ENCODE assay signal across 14 cellular contexts in genomic region chr3:33219175-33219487, GRCh38. TPM values are rescaled to one million over a fixed set of nuclear protein-coding genes. Genes with fewer than 3 reads are reported as not detected.
DNase-seq lines count a peak whose midpoint lies in the region; ATAC-seq, FAIRE-seq and TF ChIP-seq lines count a peak whose summit lies in the region.
"Had no signal": no experiment of that assay in that cellular context is flagged by ENCODE, and none has a peak within 500 bp of the region (broad histone marks: within the 10 kb centered on the region; RNA-seq: fewer than 3 reads in every experiment).

No MANE protein-coding gene starts in this region.

- H3K27me3 Mint-ChIP-seq in nephron progenitor cell (ENCODE audit: low read depth, poor library complexity): peaks cover 73% of the 10 kb centered on the region

- H3K9me3 ChIP-seq in SK-N-SH: no peaks in the 10 kb centered on the region
- no peaks in the 10 kb centered on the region for H3K9me3 ChIP-seq in endothelial cell of umbilical vein (replicated peaks; ENCODE audit: control insufficient read depth, insufficient read depth, low read length)
- H3K9me3 ChIP-seq: right lobe of liver had no signal

- DNase-seq in SK-N-SH: no peak
- no peak for DNase-seq in endothelial cell of umbilical vein (ENCODE audit: low read depth, low spot score)
- no peak for DNase-seq in nephron progenitor cell
- DNase-seq in OCI-M1 (lab: John Stamatoyannopoulos, UW): no peak
- DNase-seq in GF-D8 (lab: John Stamatoyannopoulos, UW): no peak
- no peak for DNase-seq in activated T-cell treated with anti-CD3 and anti-CD28 coated beads for 4 hours
- DNase-seq: NCI-H1048, right lobe of liver, T-helper 9 cell had no signal

- H3K27me3 ChIP-seq in SK-N-SH (ENCODE audit: insufficient read depth) (no peaks in the 10 kb centered on the region), endothelial cell of umbilical vein (ENCODE audit: control insufficient read depth in 2 of 2, insufficient read depth in 2 of 2, low read length in 2 of 2) (peaks cover 0 to 10% of the 10 kb centered on the region in 2 experiments)

- CTCF ChIA-PET in SK-N-SH (lab: Yijun Ruan, JAX) (no interaction called here), endothelial cell of umbilical vein (lab: Charles Lee) (interaction anchor here (0.5 to 3.6 kb wide), 2 partner anchors 89 to 154 kb away, joined by 3 to 33 read pairs; no protein-coding TSS in a partner anchor)

- no peak for TF ChIP-seq POLR2A in endothelial cell of umbilical vein (IDR thresholded peaks at IDR 0.05; ENCODE audit: low read depth, low read length)

- H3K27ac Mint-ChIP-seq in nephron progenitor cell: no peak overlapping the region
- H3K27ac Mint-ChIP-seq: stimulated activated effector memory CD8-positive, alpha-beta T cell treated with anti-CD3 and anti-CD28 coated beads, Interleukin-12 subunit alpha, Interleukin-12 subunit beta, amount 100 ng/mL, for 72 hours had no signal

- H3K4me3 ChIP-seq in SK-N-SH (ENCODE audit: low read depth in 2 of 2, low read length in 1 of 2) (peak overlapping the region; percentile 53 to 73), endothelial cell of umbilical vein (replicated peaks in 1 of 3; ENCODE audit: insufficient read depth in 1 of 3, low read depth in 1 of 3, low read length in 3 of 3) (peak overlapping the region; percentile 39 to 71 (median 54)), urinary bladder (ENCODE audit: low read depth, low read length) (peak overlapping the region; percentile 26)

- H3K36me3 Mint-ChIP-seq in nephron progenitor cell (ENCODE audit: low read depth): peaks cover 5% of the 10 kb centered on the region
- H3K36me3 Mint-ChIP-seq: stimulated activated effector memory CD8-positive, alpha-beta T cell treated with anti-CD3 and anti-CD28 coated beads, Interleukin-12 subunit alpha, Interleukin-12 subunit beta, amount 100 ng/mL, for 72 hours had no signal

- POLR2A ChIA-PET in SK-N-SH (lab: Yijun Ruan, JAX): no interaction called here
- POLR2A ChIA-PET in endothelial cell of umbilical vein (lab: Charles Lee): interaction anchor here (1.2 kb wide), 1 partner anchor 87 kb away, joined by 3 read pairs; no protein-coding TSS in a partner anchor

- H3K4me2 ChIP-seq in SK-N-SH: peak overlapping the region; percentile 87
- H3K4me2 ChIP-seq in endothelial cell of umbilical vein (ENCODE audit: insufficient read depth, low read length): peak overlapping the region; percentile 64

- H3K4me3 Mint-ChIP-seq in nephron progenitor cell: peak overlapping the region; percentile 80
- H3K4me3 Mint-ChIP-seq: stimulated activated effector memory CD8-positive, alpha-beta T cell treated with anti-CD3 and anti-CD28 coated beads, Interleukin-12 subunit alpha, Interleukin-12 subunit beta, amount 100 ng/mL, for 72 hours had no signal

- no peaks in the 10 kb centered on the region for H3K9me1 ChIP-seq in endothelial cell of umbilical vein (replicated peaks; ENCODE audit: control insufficient read depth, extremely low read depth, insufficient read depth, low read length)

- H3K27ac ChIP-seq in SK-N-SH (ENCODE audit: low read depth in 2 of 2, low read length in 1 of 2): no peak overlapping the region
- peak overlapping the region; percentile 28 for H3K27ac ChIP-seq in endothelial cell of umbilical vein (ENCODE audit: insufficient read depth, low read depth, low read length)
- H3K27ac ChIP-seq in urinary bladder (ENCODE audit: low read depth): no peak overlapping the region
- H3K27ac ChIP-seq: 22Rv1, right lobe of liver had no signal

- no peaks in the 10 kb centered on the region for H3K9me2 ChIP-seq in SK-N-SH

- H3K36me3 ChIP-seq in SK-N-SH (replicated peaks in 1 of 2; ENCODE audit: control insufficient read depth in 1 of 2, insufficient read depth in 2 of 2, low read length in 1 of 2): no peaks in the 10 kb centered on the region
- H3K36me3 ChIP-seq in endothelial cell of umbilical vein (ENCODE audit: control insufficient read depth in 2 of 2, extremely low read depth in 1 of 2, insufficient read depth in 2 of 2, low read length in 2 of 2): no peaks in the 10 kb centered on the region
- no peaks in the 10 kb centered on the region for H3K36me3 ChIP-seq in urinary bladder (ENCODE audit: insufficient read depth)
- H3K36me3 ChIP-seq: right lobe of liver had no signal

- TF ChIP-seq RAD21 in SK-N-SH (IDR thresholded peaks at IDR 0.05; ENCODE audit: low read length): no peak

- dilution Hi-C loops in endothelial cell of umbilical vein (cut with MboI; ENCODE audit: extremely low pct_ligation_motif_present, low sequenced_read_pairs): no loop called here

- intact Hi-C loops in endothelial cell of umbilical vein (cut with micrococcal nuclease): loop anchor here (2.0 to 5.0 kb wide), 3 partner anchors 58 to 154 kb away; partner anchors contain the start of gene FBXL2

- peaks cover 14% of the 10 kb centered on the region for H3K9me3 Mint-ChIP-seq in nephron progenitor cell
- H3K9me3 Mint-ChIP-seq: stimulated activated effector memory CD8-positive, alpha-beta T cell treated with anti-CD3 and anti-CD28 coated beads, Interleukin-12 subunit alpha, Interleukin-12 subunit beta, amount 100 ng/mL, for 72 hours had no signal

- no peak for TF ChIP-seq CTCF in SK-N-SH (IDR thresholded peaks at IDR 0.05)
- TF ChIP-seq CTCF in endothelial cell of umbilical vein (IDR thresholded peaks at IDR 0.05; ENCODE audit: extremely low read depth in 1 of 2, insufficient read depth in 1 of 2, low read depth in 1 of 2, low read length in 2 of 2): no peak
- no peak for TF ChIP-seq CTCF in nephron progenitor cell (IDR thresholded peaks at IDR 0.05)

- H3K4me1 ChIP-seq in SK-N-SH (ENCODE audit: control insufficient read depth in 1 of 2, insufficient read depth in 2 of 2, low read depth in 1 of 2, low read length in 1 of 2) (peaks cover 0 to 5% of the 10 kb centered on the region in 2 experiments; a peak in 1 of 4 replicates), endothelial cell of umbilical vein (ENCODE audit: control insufficient read depth, extremely low read depth, insufficient read depth, low read length) (peaks cover 13% of the 10 kb centered on the region), urinary bladder (ENCODE audit: insufficient read depth) (peaks cover 3% of the 10 kb centered on the region)

- FAIRE-seq in endothelial cell of umbilical vein (lab: Jason Lieb, UNC): no peak
- FAIRE-seq: colon had no signal

- H4K20me1 ChIP-seq in SK-N-SH (ENCODE audit: insufficient read depth) (no peaks in the 10 kb centered on the region), endothelial cell of umbilical vein (replicated peaks; ENCODE audit: control insufficient read depth, extremely low read depth, insufficient read depth, low read length) (no peaks in the 10 kb centered on the region)

- ATAC-seq in SK-N-SH treated with all-trans-retinoic acid at 6 μM for 48 hours: no peak
- ATAC-seq: stimulated activated effector memory CD8-positive, alpha-beta T cell treated with anti-CD3 and anti-CD28 coated beads, Interleukin-12 subunit alpha, Interleukin-12 subunit beta, amount 100 ng/mL, for 72 hours had no signal

- H3K4me1 Mint-ChIP-seq in nephron progenitor cell: peaks cover 15% of the 10 kb centered on the region

- H2AFZ ChIP-seq in SK-N-SH (ENCODE audit: low read depth) (peak overlapping the region; percentile 65; the same call in 1 of the 2 replicates), endothelial cell of umbilical vein (ENCODE audit: low read depth, low read length) (peak overlapping the region; percentile 77)

- no TSS peak for BruUV-seq in endothelial cell of umbilical vein (replicated peaks; lab: Mats Ljungman, UMichigan)

- H3K9ac ChIP-seq in SK-N-SH: peak overlapping the region; percentile 52; the same call in 1 of the 2 replicates
- H3K9ac ChIP-seq in endothelial cell of umbilical vein (replicated peaks; ENCODE audit: extremely low read depth, insufficient read depth, low read length): peak overlapping the region; percentile 57

- WGBS in SK-N-SH (ENCODE audit: low lambda C conversion rate): 18% methylated on average over 11 of the region's 15 CpGs
- 7% methylated on average over 15 of the region's 15 CpGs for WGBS in urinary bladder

- H3K79me2 ChIP-seq in SK-N-SH (ENCODE audit: insufficient read depth): no peaks in the 10 kb centered on the region
- no peaks in the 10 kb centered on the region for H3K79me2 ChIP-seq in endothelial cell of umbilical vein (ENCODE audit: control insufficient read depth, insufficient read depth, low read length)

- H3F3A ChIP-seq in SK-N-SH (replicated peaks; ENCODE audit: insufficient read depth): no peaks in the 10 kb centered on the region

- no peak for TF ChIP-seq EP300 in SK-N-SH (IDR thresholded peaks at IDR 0.05; ENCODE audit: borderline replicate concordance in 1 of 2, low read depth in 1 of 2, low read length in 1 of 2)

TF ChIP-seq in SK-N-SH, 30 proteins besides CTCF, POLR2A, EP300 and RAD21 (continues in another document):
- no peak for TF ChIP-seq ELF1 (IDR thresholded peaks at IDR 0.05)

RNA-seq across cellular contexts. Expression of gene SUSD5, which starts 0.5 kb away (rescaled TPM):
- polyA plus RNA-seq in SK-N-SH (2012; rRNA removed) (0.97 and 1.2 TPM in 2 replicates), endothelial cell of umbilical vein (5.5 and 7.7 TPM in 2 replicates), urinary bladder (2.2 TPM)
- 0.77 and 1.3 TPM in 2 replicates for polyA plus RNA-seq in SK-N-SH (2012; cell fraction: cytosol; rRNA removed)
- polyA plus RNA-seq in SK-N-SH (2012; cell fraction: nucleus; rRNA removed): 0.40 and 1.2 TPM in 2 replicates
- total RNA-seq in endothelial cell of umbilical vein (15.3 and 18.8 TPM in 2 replicates), urinary bladder (3.0 TPM)
- polyA plus RNA-seq in endothelial cell of umbilical vein (2011; cell fraction: cytosol; rRNA removed): 7.9 and 8.3 TPM in 2 replicates
- 5.2 and 6.6 TPM in 2 replicates for polyA plus RNA-seq in endothelial cell of umbilical vein (2011; cell fraction: nucleus; rRNA removed)
- 34.3 and 51.9 TPM in 2 replicates for polyA plus RNA-seq in endothelial cell of umbilical vein (2012)
- polyA minus RNA-seq in endothelial cell of umbilical vein: 13.7 and 19.0 TPM in 2 replicates
- not detected for polyA minus RNA-seq in endothelial cell of umbilical vein (2011; cell fraction: cytosol; rRNA and poly(A)+ RNA removed)
- polyA minus RNA-seq in endothelial cell of umbilical vein (2011; cell fraction: nucleus; rRNA and poly(A)+ RNA removed): 4.7 and 5.8 TPM in 2 replicates

RNA-seq across cellular contexts. Expression of gene FBXL2, which starts 58.1 kb away (rescaled TPM):
- 13.7 and 21.2 TPM in 2 replicates for polyA plus RNA-seq in SK-N-SH (2012; rRNA removed)
- polyA plus RNA-seq in SK-N-SH (2012; cell fraction: cytosol; rRNA removed): 8.1 and 10.1 TPM in 2 replicates
- polyA plus RNA-seq in SK-N-SH (2012; cell fraction: nucleus; rRNA removed): 56.2 and 64.5 TPM in 2 replicates
- 21.7 and 26.9 TPM in 2 replicates for total RNA-seq in endothelial cell of umbilical vein
- 44.7 and 53.5 TPM in 2 replicates for polyA plus RNA-seq in endothelial cell of umbilical vein
- polyA plus RNA-seq in endothelial cell of umbilical vein (2011; cell fraction: cytosol; rRNA removed): 28.6 and 29.5 TPM in 2 replicates
- 105 and 108 TPM in 2 replicates for polyA plus RNA-seq in endothelial cell of umbilical vein (2011; cell fraction: nucleus; rRNA removed)
- 14.8 and 18.6 TPM in 2 replicates for polyA plus RNA-seq in endothelial cell of umbilical vein (2012)
- 65.1 and 70.4 TPM in 2 replicates for polyA minus RNA-seq in endothelial cell of umbilical vein
- 1.1 TPM for polyA minus RNA-seq in endothelial cell of umbilical vein (2011; cell fraction: cytosol; rRNA and poly(A)+ RNA removed)
- 71.1 and 100 TPM in 2 replicates for polyA minus RNA-seq in endothelial cell of umbilical vein (2011; cell fraction: nucleus; rRNA and poly(A)+ RNA removed)
- 15.1 TPM for total RNA-seq in urinary bladder
- 5.2 TPM for polyA plus RNA-seq in urinary bladder
